ENCODE assay signal across 15 cellular contexts in the genomic region with DNA sequence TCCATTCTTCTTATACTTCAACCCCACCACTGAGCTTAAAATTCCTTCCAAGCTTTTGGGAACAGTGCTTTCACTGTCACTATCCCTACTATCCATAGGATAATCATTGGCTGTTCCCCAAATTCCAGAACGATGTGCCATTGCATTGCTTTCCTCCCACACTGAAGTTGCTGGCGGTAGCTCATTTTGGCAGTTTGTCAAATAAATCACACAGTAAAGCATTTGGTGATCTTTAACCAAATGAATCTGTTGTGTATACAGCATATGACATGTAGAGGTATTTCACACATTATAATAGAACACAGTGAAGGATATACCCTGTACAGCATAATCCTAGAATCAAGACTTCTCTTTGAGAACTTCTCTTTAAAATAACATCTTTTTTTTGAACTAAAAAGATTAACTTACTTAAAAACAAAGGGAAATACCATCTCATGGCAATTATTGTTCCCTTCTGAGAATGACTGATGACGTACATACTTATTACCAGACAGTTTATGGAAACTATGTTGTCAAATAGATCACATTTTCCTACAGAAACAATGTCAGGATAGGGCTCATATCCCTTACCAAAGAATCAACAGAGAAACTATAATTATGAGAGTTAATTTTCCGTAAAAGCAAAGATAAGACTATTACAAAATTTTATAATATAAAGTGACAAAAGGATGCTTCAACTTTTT.
A peak's percentile ranks its signal among the peaks of the same experiment; 100 is the strongest.
DNase-seq lines count a peak whose midpoint lies in the region; ATAC-seq and TF ChIP-seq lines count a peak whose summit lies in the region.
"Had no signal": no experiment of that assay in that cellular context is flagged by ENCODE, and none has a peak within 500 bp of the region (broad histone marks: within the 10 kb centered on the region; RNA-seq: fewer than 3 reads in every experiment).

No MANE protein-coding gene starts in this region.

- H3K9me3 ChIP-seq in AG04450 (ENCODE audit: control insufficient read depth, insufficient read depth, low read length): no peaks in the 10 kb centered on the region
- no peaks in the 10 kb centered on the region for H3K9me3 ChIP-seq in mammary epithelial cell (replicated peaks; ENCODE audit: insufficient read depth, low read length)
- no peaks in the 10 kb centered on the region for H3K9me3 ChIP-seq in HAP-1
- H3K9me3 ChIP-seq: uterus had no signal

- TF ChIP-seq EP300 in Ishikawa (IDR thresholded peaks at IDR 0.05; ENCODE audit: borderline replicate concordance): peak; percentile 94

- dilution Hi-C loops in mammary epithelial cell (cut with HindIII; ENCODE audit: low sequenced_read_pairs): no loop called here

- H3K4me3 ChIP-seq in AG04450 (ENCODE audit: low read depth, low read length) (no peak overlapping the region), mammary epithelial cell (replicated peaks in 1 of 3; ENCODE audit: insufficient read depth in 1 of 3, low read depth in 2 of 3, low read length in 3 of 3) (no peak overlapping the region), HAP-1 (no peak overlapping the region)
- H3K4me3 ChIP-seq: BLaER1 treated with 17β-estradiol and CSF1 and Interleukin-3, amounts not matched to agents 10 nM and 100 nM; neural progenitor cell; uterus had no signal

- BruUV-seq in mammary epithelial cell (replicated peaks; lab: Mats Ljungman, UMichigan): no TSS peak

- 25% methylated on average over 4 of the region's 4 CpGs for WGBS in mammary epithelial cell (ENCODE audit: low coverage, missing lambda C conversion rate)

- CTCF ChIA-PET in AG04450 (lab: Charles Lee) (interaction anchor here (0.6 kb wide), 1 partner anchor 95 kb away, joined by 3 read pairs; no protein-coding TSS in a partner anchor), mammary epithelial cell (lab: Charles Lee; ENCODE audit: low non-redundant PET) (interaction anchor here (0.6 to 0.7 kb wide), 2 partner anchors 12 to 93 kb away, joined by 7 to 14 read pairs; no protein-coding TSS in a partner anchor)

- H3K9ac ChIP-seq in mammary epithelial cell (ENCODE audit: insufficient read depth, low read length): no peak overlapping the region
- H3K9ac ChIP-seq: BLaER1 treated with 17β-estradiol and CSF1 and Interleukin-3, amounts not matched to agents 10 nM and 100 nM; neural progenitor cell had no signal

- POLR2A ChIA-PET in AG04450 (lab: Yijun Ruan, JAX): interaction anchor here (0.6 to 1.4 kb wide), 4 partner anchors 11 to 53 kb away, joined by 3 to 7 read pairs (median 4); no protein-coding TSS in a partner anchor

- in situ Hi-C loops in mammary epithelial cell (cut with MboI; ENCODE audit: low sequenced_read_pairs in 2 of 2): no loop called here
- in situ Hi-C loops in HAP-1 (cut with MboI; ENCODE audit: low sequenced_read_pairs): no loop called here

- H2AFZ ChIP-seq in mammary epithelial cell (ENCODE audit: low read depth, low read length): no peak overlapping the region
- H2AFZ ChIP-seq: neural progenitor cell had no signal

- H3K79me2 ChIP-seq in mammary epithelial cell (ENCODE audit: insufficient read depth, low read length): no peaks in the 10 kb centered on the region

- intact Hi-C loops in mammary epithelial cell (cut with micrococcal nuclease): loop anchor here (10.0 kb wide), 1 partner anchor 162 kb away; no protein-coding TSS in a partner anchor

- H3K27ac ChIP-seq in AG04450 (ENCODE audit: low read depth, low read length) (no peak overlapping the region), mammary epithelial cell (ENCODE audit: insufficient read depth, low read depth, low read length) (no peak overlapping the region)
- H3K27ac ChIP-seq: BLaER1 treated with 17β-estradiol and CSF1 and Interleukin-3, amounts not matched to agents 10 nM and 100 nM; neural progenitor cell; uterus had no signal

- H3K4me1 ChIP-seq in mammary epithelial cell (ENCODE audit: insufficient read depth, low read length) (peaks cover 33% of the 10 kb centered on the region), HAP-1 (peaks cover 9% of the 10 kb centered on the region)
- H3K4me1 ChIP-seq: neural progenitor cell, uterus had no signal

- H3K36me3 ChIP-seq in mammary epithelial cell (ENCODE audit: insufficient read depth, low read length): no peaks in the 10 kb centered on the region
- H3K36me3 ChIP-seq in HAP-1 (replicated peaks): no peaks in the 10 kb centered on the region
- H3K36me3 ChIP-seq: BLaER1 treated with 17β-estradiol and CSF1 and Interleukin-3, amounts not matched to agents 10 nM and 100 nM; neural progenitor cell; uterus had no signal

- H4K20me1 ChIP-seq in mammary epithelial cell (ENCODE audit: insufficient read depth, low read length): no peaks in the 10 kb centered on the region
- H4K20me1 ChIP-seq: BLaER1 treated with 17β-estradiol and CSF1 and Interleukin-3, amounts not matched to agents 10 nM and 100 nM had no signal

- peak; percentile 14; the same call in 1 of the 2 replicates for TF ChIP-seq RAD21 in Ishikawa (IDR thresholded peaks at IDR 0.05; ENCODE audit: low read depth)

- no peak for ATAC-seq in HG03175 (IDR thresholded peaks at IDR 0.05; ENCODE audit: unreplicated experiment)
- ATAC-seq: activated T-cell treated with anti-CD3 and anti-CD28 coated beads, Interleukin-2, amount 50 U/mL, for 72 hours; left lobe of liver had no signal

- H3K27me3 ChIP-seq in AG04450 (ENCODE audit: control insufficient read depth, insufficient read depth, low read length) (no peaks in the 10 kb centered on the region), mammary epithelial cell (ENCODE audit: insufficient read depth, low read length) (no peaks in the 10 kb centered on the region), HAP-1 (ENCODE audit: low read depth) (no peaks in the 10 kb centered on the region)
- H3K27me3 ChIP-seq: BLaER1 treated with 17β-estradiol and CSF1 and Interleukin-3, amounts not matched to agents 10 nM and 100 nM; neural progenitor cell; uterus had no signal

- no peak for TF ChIP-seq CTCF in AG04450 (IDR thresholded peaks at IDR 0.05; ENCODE audit: low read depth, low read length)
- no peak for TF ChIP-seq CTCF in mammary epithelial cell (conservative IDR thresholded peaks at IDR 0.05 in 1 of 2, IDR thresholded peaks at IDR 0.05 in 1 of 2; ENCODE audit: extremely low read depth in 1 of 2, insufficient read depth in 1 of 2, low read depth in 1 of 2, low read length in 2 of 2)

- DNase-seq in AG04450 (ENCODE audit: low read depth, low spot score): peak; percentile 78
- peak; percentile 64 for DNase-seq in mammary epithelial cell
- peak; percentile 87 for DNase-seq in kidney glomerular epithelial cell (lab: John Stamatoyannopoulos, UW)
- no peak for DNase-seq in HAP-1 (ENCODE audit: low spot score in 2 of 2)
- DNase-seq in stimulated activated CD4-positive, alpha-beta T cell treated with anti-CD3 and anti-CD28 coated beads, Interleukin-4, amount 100 ng/mL, for 24 hours: no peak
- no peak for DNase-seq in NCI-H526 (lab: John Stamatoyannopoulos, UW)
- DNase-seq: activated T-cell treated with anti-CD3 and anti-CD28 coated beads, Interleukin-2, amount 50 U/mL, for 72 hours; GDM1; NCI-H510A treated with DMSO at 0.1 percent for 48 hours; uterus had no signal

- H3K4me2 ChIP-seq in mammary epithelial cell (ENCODE audit: insufficient read depth, low read depth, low read length): peak overlapping the region; percentile 38
- H3K4me2 ChIP-seq: BLaER1 treated with 17β-estradiol and CSF1 and Interleukin-3, amounts not matched to agents 10 nM and 100 nM; neural progenitor cell had no signal

TF ChIP-seq in Ishikawa, 13 proteins besides CTCF, POLR2A, EP300 and RAD21 (continues in another document):
- TF ChIP-seq CREB1 (IDR thresholded peaks at IDR 0.05; ENCODE audit: low read depth) (no peak), ZBTB7A (IDR thresholded peaks at IDR 0.05; ENCODE audit: low read depth) (no peak), CEBPB (IDR thresholded peaks at IDR 0.05) (0 out of 2 replicates have a peak, but pooled peaks have one; percentile 5), TEAD4 (IDR thresholded peaks at IDR 0.05) (peak; percentile 95), EGR1 (IDR thresholded peaks at IDR 0.05) (peak; percentile 85), TAF1 (IDR thresholded peaks at IDR 0.05; ENCODE audit: low read depth) (no peak), NFIC (IDR thresholded peaks at IDR 0.05) (peak; percentile 95), TCF12 (IDR thresholded peaks at IDR 0.05; ENCODE audit: low read depth) (peak; percentile 91), FOXM1 (IDR thresholded peaks at IDR 0.05; ENCODE audit: borderline replicate concordance, low read depth) (peak; percentile 86), YY1 (IDR thresholded peaks at IDR 0.05; ENCODE audit: low read depth) (peak; percentile 47; the same call in 1 of the 2 replicates)
- TF ChIP-seq, protein P1, sequence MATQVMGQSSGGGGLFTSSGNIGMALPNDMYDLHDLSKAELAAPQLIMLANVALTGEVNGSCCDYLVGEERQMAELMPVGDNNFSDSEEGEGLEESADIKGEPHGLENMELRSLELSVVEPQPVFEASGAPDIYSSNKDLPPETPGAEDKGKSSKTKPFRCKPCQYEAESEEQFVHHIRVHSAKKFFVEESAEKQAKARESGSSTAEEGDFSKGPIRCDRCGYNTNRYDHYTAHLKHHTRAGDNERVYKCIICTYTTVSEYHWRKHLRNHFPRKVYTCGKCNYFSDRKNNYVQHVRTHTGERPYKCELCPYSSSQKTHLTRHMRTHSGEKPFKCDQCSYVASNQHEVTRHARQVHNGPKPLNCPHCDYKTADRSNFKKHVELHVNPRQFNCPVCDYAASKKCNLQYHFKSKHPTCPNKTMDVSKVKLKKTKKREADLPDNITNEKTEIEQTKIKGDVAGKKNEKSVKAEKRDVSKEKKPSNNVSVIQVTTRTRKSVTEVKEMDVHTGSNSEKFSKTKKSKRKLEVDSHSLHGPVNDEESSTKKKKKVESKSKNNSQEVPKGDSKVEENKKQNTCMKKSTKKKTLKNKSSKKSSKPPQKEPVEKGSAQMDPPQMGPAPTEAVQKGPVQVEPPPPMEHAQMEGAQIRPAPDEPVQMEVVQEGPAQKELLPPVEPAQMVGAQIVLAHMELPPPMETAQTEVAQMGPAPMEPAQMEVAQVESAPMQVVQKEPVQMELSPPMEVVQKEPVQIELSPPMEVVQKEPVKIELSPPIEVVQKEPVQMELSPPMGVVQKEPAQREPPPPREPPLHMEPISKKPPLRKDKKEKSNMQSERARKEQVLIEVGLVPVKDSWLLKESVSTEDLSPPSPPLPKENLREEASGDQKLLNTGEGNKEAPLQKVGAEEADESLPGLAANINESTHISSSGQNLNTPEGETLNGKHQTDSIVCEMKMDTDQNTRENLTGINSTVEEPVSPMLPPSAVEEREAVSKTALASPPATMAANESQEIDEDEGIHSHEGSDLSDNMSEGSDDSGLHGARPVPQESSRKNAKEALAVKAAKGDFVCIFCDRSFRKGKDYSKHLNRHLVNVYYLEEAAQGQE (IDR thresholded peaks at IDR 0.05; ENCODE audit: low read depth): no peak
- TF ChIP-seq, protein P2, sequence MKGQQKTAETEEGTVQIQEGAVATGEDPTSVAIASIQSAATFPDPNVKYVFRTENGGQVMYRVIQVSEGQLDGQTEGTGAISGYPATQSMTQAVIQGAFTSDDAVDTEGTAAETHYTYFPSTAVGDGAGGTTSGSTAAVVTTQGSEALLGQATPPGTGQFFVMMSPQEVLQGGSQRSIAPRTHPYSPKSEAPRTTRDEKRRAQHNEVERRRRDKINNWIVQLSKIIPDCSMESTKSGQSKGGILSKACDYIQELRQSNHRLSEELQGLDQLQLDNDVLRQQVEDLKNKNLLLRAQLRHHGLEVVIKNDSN (IDR thresholded peaks at IDR 0.05): no peak

Comparison
In these comparisons a context has a peak if more than half of its experiments do, and no peak if none do; other contexts are left out.
1. DNase-seq: peak in AG04450 (single experiment), mammary epithelial cell (single experiment) and kidney glomerular epithelial cell (single experiment); none in HAP-1 (0 of 2), stimulated activated CD4-positive, alpha-beta T cell treated with anti-CD3 and anti-CD28 coated beads, Interleukin-4, amount 100 ng/mL, for 24 hours (single experiment) and NCI-H526 (0 of 2).